ENCODE assay signal across 9 cellular contexts in genomic region chr6:8820313-8820712, GRCh38.
"Had no signal": no experiment of that assay in that cellular context is flagged by ENCODE, and none has a peak within 500 bp of the region (broad histone marks: within the 10 kb centered on the region; RNA-seq: fewer than 3 reads in every experiment).

No MANE protein-coding gene starts in this region.

- H3K4me2 ChIP-seq: GM23338 had no signal

- FAIRE-seq: H1, H54 had no signal

- H2AFZ ChIP-seq: GM23338 had no signal

- H3K9me3 Mint-ChIP-seq: GM23338, H9, IgD-negative memory B cell had no signal

- H3K36me3 Mint-ChIP-seq: IgD-negative memory B cell had no signal

- H3K4me3 ChIP-seq: GM23338 had no signal

- H3K4me1 Mint-ChIP-seq: GM23338, H9, IgD-negative memory B cell had no signal

- DNase-seq: H9, HCEC 1CT, HFFc6, KG1 had no signal

- H3K27me3 Mint-ChIP-seq: IgD-negative memory B cell had no signal

- H3K27ac ChIP-seq: HL-60 had no signal

- ATAC-seq: GM23338 had no signal

- H3K4me3 Mint-ChIP-seq: GM23338, H9, HFFc6, IgD-negative memory B cell had no signal
